9 cellular contexts compared by ENCODE assay signal in the genomic region with DNA sequence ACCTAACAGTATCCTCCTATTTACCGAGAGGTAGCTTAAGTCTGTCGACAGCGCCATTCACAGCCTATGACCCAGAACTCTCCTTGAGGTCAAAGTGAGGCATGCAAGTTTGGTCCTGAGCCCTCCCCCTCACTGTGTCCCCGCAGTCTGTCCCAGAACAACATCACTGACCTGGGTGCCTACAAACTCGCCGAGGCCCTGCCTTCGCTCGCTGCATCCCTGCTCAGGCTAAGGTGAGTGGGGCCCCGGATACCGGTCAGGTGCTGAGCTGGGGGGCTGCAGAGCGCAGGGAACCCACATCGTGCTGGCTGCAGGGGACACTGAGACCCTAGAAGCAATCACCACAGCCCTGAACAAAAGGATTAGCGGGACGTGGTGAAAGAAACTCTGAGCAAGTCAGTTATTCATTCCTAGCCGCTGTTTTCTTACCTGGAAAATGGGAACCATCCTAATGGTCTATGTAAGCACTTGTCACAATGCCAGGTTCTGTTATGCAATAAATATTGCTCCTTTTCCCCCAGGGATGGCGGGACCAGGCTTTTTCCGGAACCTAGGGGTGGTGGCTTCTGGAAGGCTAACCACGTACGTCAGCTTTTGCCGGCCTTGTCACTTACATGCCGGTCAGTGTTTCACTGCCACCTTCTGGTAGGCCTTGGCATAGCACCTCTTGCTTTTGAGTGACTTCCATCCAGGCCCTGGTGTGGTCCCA. TPM values are rescaled to one million over a fixed set of nuclear protein-coding genes. Genes with fewer than 3 reads are reported as not detected.
DNase-seq lines count a peak whose midpoint lies in the region; ATAC-seq and TF ChIP-seq lines count a peak whose summit lies in the region.
"Had no signal": no experiment of that assay in that cellular context is flagged by ENCODE, and none has a peak within 500 bp of the region (broad histone marks: within the 10 kb centered on the region; RNA-seq: fewer than 3 reads in every experiment).

No MANE protein-coding gene starts in this region.

- no peaks in the 10 kb centered on the region for H3K36me3 Mint-ChIP-seq in HFFc6 (ENCODE audit: low read depth)
- H3K36me3 Mint-ChIP-seq in WTC11, result no peaks in the 10 kb centered on the region
- H3K36me3 Mint-ChIP-seq: activated naive CD4-positive, alpha-beta T cell treated with anti-CD3 and anti-CD28 coated beads, Interleukin-2, amount 50 U/mL, for 24 hours had no signal

- TF ChIP-seq CTCF in HFFc6 (IDR thresholded peaks at IDR 0.05) (peak; percentile 96), WTC11 (IDR thresholded peaks at IDR 0.05) (peak; percentile 87), kidney epithelial cell (IDR thresholded peaks at IDR 0.05; ENCODE audit: insufficient read depth, low read length, poor library complexity, severe bottlenecking) (peak; percentile 98)

- H3K9me3 Mint-ChIP-seq in HFFc6, result no peaks in the 10 kb centered on the region
- no peaks in the 10 kb centered on the region for H3K9me3 Mint-ChIP-seq in WTC11
- H3K9me3 Mint-ChIP-seq: activated naive CD4-positive, alpha-beta T cell treated with anti-CD3 and anti-CD28 coated beads, Interleukin-2, amount 50 U/mL, for 24 hours had no signal

- H3K27ac Mint-ChIP-seq in HFFc6, result no peak overlapping the region
- no peak overlapping the region for H3K27ac Mint-ChIP-seq in WTC11
- H3K27ac Mint-ChIP-seq: activated naive CD4-positive, alpha-beta T cell treated with anti-CD3 and anti-CD28 coated beads, Interleukin-2, amount 50 U/mL, for 24 hours had no signal

- POLR2A ChIA-PET in WTC11 (lab: Charles Lee), result interaction anchor here (0.9 to 1.1 kb wide), 2 partner anchors 15 to 24 kb away, joined by 3 read pairs; a partner anchor contains a TSS

- peaks cover 13% of the 10 kb centered on the region for H3K4me1 Mint-ChIP-seq in HFFc6 (ENCODE audit: low read depth)
- H3K4me1 Mint-ChIP-seq in WTC11, result peaks cover 5% of the 10 kb centered on the region; the same call in 1 of the 2 replicates

- H3K36me3 ChIP-seq in kidney epithelial cell (ENCODE audit: control insufficient read depth, insufficient read depth, low read length), result no peaks in the 10 kb centered on the region

- DNase-seq in COLO668 (lab: John Stamatoyannopoulos, UW; ENCODE audit: unreplicated experiment), result peak; percentile 87
- peak; percentile 86 for DNase-seq in HFFc6
- peak; percentile 79 for DNase-seq in NCI-H2196 treated with DMSO at 0.1 percent for 48 hours (lab: John Stamatoyannopoulos, UW; ENCODE audit: unreplicated experiment)
- DNase-seq in WTC11 (ENCODE audit: low spot score), result peak; percentile 97
- DNase-seq in caudate nucleus (lab: John Stamatoyannopoulos, UW), result peak in 56 of 61 donors; percentile 19 to 94 (median 70)
- peak; percentile 70 for DNase-seq in kidney epithelial cell (ENCODE audit: low read depth)
- DNase-seq in stimulated activated CD4-positive, alpha-beta T cell treated with anti-CD3 and anti-CD28 coated beads, Interleukin-15, amount 100 ng/mL, for 48 hours (ENCODE audit: low read depth in 2 of 2), result peak; percentile 70 to 79

- H3K4me3 ChIP-seq in kidney epithelial cell (ENCODE audit: low read depth, low read length), result no peak overlapping the region

- H3K27ac ChIP-seq in caudate nucleus (ENCODE audit: low read depth, low read length), result no peak overlapping the region

- peak overlapping the region; percentile 64 for H3K4me3 Mint-ChIP-seq in HFFc6
- peak overlapping the region; percentile 18; the same call in 1 of the 2 replicates for H3K4me3 Mint-ChIP-seq in WTC11
- H3K4me3 Mint-ChIP-seq: activated naive CD4-positive, alpha-beta T cell treated with anti-CD3 and anti-CD28 coated beads, Interleukin-2, amount 50 U/mL, for 24 hours had no signal

- peaks cover 11% of the 10 kb centered on the region for H3K27me3 Mint-ChIP-seq in HFFc6 (ENCODE audit: insufficient read depth)
- H3K27me3 Mint-ChIP-seq in WTC11 (ENCODE audit: low read depth), result no peaks in the 10 kb centered on the region
- H3K27me3 Mint-ChIP-seq: activated naive CD4-positive, alpha-beta T cell treated with anti-CD3 and anti-CD28 coated beads, Interleukin-2, amount 50 U/mL, for 24 hours had no signal

- CTCF ChIA-PET in WTC11 (lab: Charles Lee), result interaction anchor here (0.5 to 2.3 kb wide), 61 partner anchors 9 to 1883 kb away, joined by 3 to 45 read pairs (median 5); a partner anchor contains a TSS

- peaks cover 6% of the 10 kb centered on the region for H3K27me3 ChIP-seq in kidney epithelial cell (ENCODE audit: control insufficient read depth, insufficient read depth, low read length)

- ATAC-seq in WTC11 (peak; percentile 89), HG03342 (IDR thresholded peaks at IDR 0.05; ENCODE audit: unreplicated experiment) (no peak)

TF ChIP-seq in WTC11, 78 proteins besides CTCF, POLR2A, EP300 and RAD21:
- 0 out of 2 replicates have a peak, but pooled peaks have one; percentile 40 for TF ChIP-seq TEAD1 (CRISPR knock-in tag; IDR thresholded peaks at IDR 0.05)
- TF ChIP-seq GABPB1 (CRISPR knock-in tag; IDR thresholded peaks at IDR 0.05), result peak; percentile 40; the same call in 1 of the 2 replicates
- TF ChIP-seq, protein P1, sequence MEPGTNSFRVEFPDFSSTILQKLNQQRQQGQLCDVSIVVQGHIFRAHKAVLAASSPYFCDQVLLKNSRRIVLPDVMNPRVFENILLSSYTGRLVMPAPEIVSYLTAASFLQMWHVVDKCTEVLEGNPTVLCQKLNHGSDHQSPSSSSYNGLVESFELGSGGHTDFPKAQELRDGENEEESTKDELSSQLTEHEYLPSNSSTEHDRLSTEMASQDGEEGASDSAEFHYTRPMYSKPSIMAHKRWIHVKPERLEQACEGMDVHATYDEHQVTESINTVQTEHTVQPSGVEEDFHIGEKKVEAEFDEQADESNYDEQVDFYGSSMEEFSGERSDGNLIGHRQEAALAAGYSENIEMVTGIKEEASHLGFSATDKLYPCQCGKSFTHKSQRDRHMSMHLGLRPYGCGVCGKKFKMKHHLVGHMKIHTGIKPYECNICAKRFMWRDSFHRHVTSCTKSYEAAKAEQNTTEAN (CRISPR knock-in tag; IDR thresholded peaks at IDR 0.05), result no peak

RNA-seq across cellular contexts. Expression of a gene that starts 23.8 kb away (rescaled TPM):
- total RNA-seq in HFFc6 (2021; fragmentation: NEBNext Ultra II Directional; extraction: Animal tissue kit (Norgen Biotek cat#: 25700)), result 10 to 100 TPM; 39.3 to 49.2 (median 44.3) TPM
- total RNA-seq in WTC11 (2021), result 33.7 to 42.1 TPM (median 37.7 TPM) in 3 replicates
- 60.1 and 62.5 TPM in 2 replicates for total RNA-seq in kidney epithelial cell

RNA-seq across cellular contexts. Expression of a gene that starts 25.9 kb away (rescaled TPM):
- 10 to 100 TPM; 19.4 to 23.2 (median 21.2) TPM for total RNA-seq in HFFc6 (2021; fragmentation: NEBNext Ultra II Directional; extraction: Animal tissue kit (Norgen Biotek cat#: 25700))
- total RNA-seq in WTC11 (2021) (14.4 to 16.0 TPM (median 15.4 TPM) in 3 replicates), kidney epithelial cell (19.8 and 20.9 TPM in 2 replicates)

RNA-seq across cellular contexts. Expression of a gene that starts 41.4 kb away (rescaled TPM):
- total RNA-seq in HFFc6 (2021; fragmentation: NEBNext Ultra II Directional; extraction: Animal tissue kit (Norgen Biotek cat#: 25700)), result under 1 TPM in 5 of 6 experiments, not detected in 1; 0.11 to 0.24 (median 0.13) TPM
- total RNA-seq in WTC11 (2021) (0.21 to 0.27 TPM (median 0.26 TPM) in 3 replicates), kidney epithelial cell (0.04 and 0.07 TPM in 2 replicates)
